8 cellular contexts compared by ENCODE assay signal in the genomic region with DNA sequence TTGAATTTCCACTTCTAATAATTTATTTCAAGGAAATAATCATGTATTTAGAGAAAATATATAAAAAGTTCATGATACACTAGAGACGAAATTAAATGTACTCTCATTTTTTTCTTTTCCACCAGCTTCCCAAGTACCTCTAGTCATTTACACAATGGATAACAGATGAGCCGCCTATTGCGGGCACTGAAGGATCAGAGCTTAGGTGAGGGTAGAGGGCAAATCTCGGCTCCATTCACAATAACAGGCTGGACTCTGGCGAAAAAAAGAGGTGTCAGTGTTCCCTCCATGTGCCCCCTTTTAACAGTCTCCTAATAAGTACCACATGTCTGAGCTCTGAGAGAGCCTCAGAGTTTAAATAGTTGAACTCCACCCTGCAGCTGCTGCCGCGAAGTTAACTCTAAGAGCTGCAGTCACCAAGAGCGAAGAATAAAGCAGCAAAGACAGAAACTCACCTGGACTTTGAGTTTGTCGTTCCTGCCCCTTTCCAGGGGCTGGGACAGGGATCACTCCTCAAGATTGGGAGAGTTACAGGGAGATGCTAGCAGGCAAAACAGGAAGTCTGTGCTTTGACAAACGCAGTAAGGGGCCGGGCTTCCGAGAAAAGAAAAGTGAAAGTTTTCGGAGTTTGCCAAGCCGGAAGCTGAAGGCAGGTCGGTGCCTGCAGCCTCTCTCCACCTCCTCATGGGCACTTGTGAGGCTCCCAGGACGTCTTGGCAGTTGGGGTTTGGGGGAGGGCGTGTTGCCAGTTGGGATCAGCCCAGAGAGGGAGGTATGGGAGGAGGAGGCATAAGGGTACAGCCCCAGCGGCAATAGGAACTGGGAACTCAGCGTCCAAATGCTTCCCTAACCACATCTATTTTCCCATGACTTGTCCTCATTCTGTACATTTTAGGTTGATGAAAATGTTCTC. TPM values are rescaled to one million over a fixed set of nuclear protein-coding genes. Genes with fewer than 3 reads are reported as not detected.
DNase-seq lines count a peak whose midpoint lies in the region; ATAC-seq and TF ChIP-seq lines count a peak whose summit lies in the region.

A gene (minus strand): TSS at position 566 of the 913 bp plus-strand sequence. CDS start 3,057 bp downstream, outside the sequence.

- CTCF ChIA-PET in PC-9 (lab: Charles Lee): interaction anchor here (0.6 kb wide), 2 partner anchors 34 to 1687 kb away, joined by 4 to 5 read pairs; no protein-coding TSS in a partner anchor

- DNase-seq in AG08396 (ENCODE audit: low spot score) (peak; percentile 86), PC-9 (peak; percentile 68 to 79), fibroblast of lung (ENCODE audit: low read depth in 2 of 2) (peak; percentile 88)
- peak; percentile 83 to 84 for DNase-seq in activated T-cell treated with anti-CD3 and anti-CD28 coated beads, Interleukin-2, amount 50 U/mL, for 72 hours
- peak; percentile 49 to 87 (median 75) for DNase-seq in naive thymus-derived CD8-positive, alpha-beta T cell
- DNase-seq in stimulated activated naive CD4-positive, alpha-beta T cell (lab: John Stamatoyannopoulos, UW): peak; percentile 54 to 84 (median 74)

- no peaks in the 10 kb centered on the region for H3K79me2 ChIP-seq in PC-9 (ENCODE audit: low read depth)
- H3K79me2 ChIP-seq in fibroblast of lung (ENCODE audit: control insufficient read depth, insufficient read depth, low read length): no peaks in the 10 kb centered on the region

- H3K9me3 ChIP-seq in PC-9 (ENCODE audit: insufficient read depth, low read depth): no peaks in the 10 kb centered on the region
- H3K9me3 ChIP-seq in fibroblast of lung (ENCODE audit: control insufficient read depth, insufficient read depth, low read depth, low read length): no peaks in the 10 kb centered on the region

- ATAC-seq in GM18873 (IDR thresholded peaks at IDR 0.05; ENCODE audit: low FRiP score, unreplicated experiment) (peak; percentile 62), HG03159 (IDR thresholded peaks at IDR 0.05; ENCODE audit: unreplicated experiment) (peak; percentile 75)
- ATAC-seq in activated T-cell treated with anti-CD3 and anti-CD28 coated beads, Interleukin-2, amount 50 U/mL, for 72 hours (replicated peaks in 1 of 2): peak; percentile 92 to 94
- ATAC-seq in naive thymus-derived CD8-positive, alpha-beta T cell: peak; percentile 94 to 95

- H3K4me2 ChIP-seq in PC-9 (peak within 1 kb of the TSS; percentile 91), fibroblast of lung (ENCODE audit: extremely low read depth, insufficient read depth, low read length) (peak within 1 kb of the TSS; percentile 98)

- H3K36me3 ChIP-seq in PC-9 (ENCODE audit: low read depth) (no peaks in the 10 kb centered on the region), fibroblast of lung (ENCODE audit: control insufficient read depth, insufficient read depth, low read length) (no peaks in the 10 kb centered on the region)

- peak within 1 kb of the TSS; percentile 16; the same call in 1 of the 2 replicates for H3K27ac ChIP-seq in PC-9
- H3K27ac ChIP-seq in fibroblast of lung (ENCODE audit: insufficient read depth, low read length): peak within 1 kb of the TSS; percentile 45

- peaks cover 10% of the 10 kb centered on the region; the same call in 1 of the 2 replicates for H3F3A ChIP-seq in PC-9 (ENCODE audit: insufficient read depth, low read depth)

- H3K9ac ChIP-seq in fibroblast of lung (ENCODE audit: insufficient read depth, low read length): peak within 1 kb of the TSS; percentile 21

- H4K20me1 ChIP-seq in PC-9 (ENCODE audit: insufficient read depth) (no peaks in the 10 kb centered on the region), fibroblast of lung (ENCODE audit: control insufficient read depth, extremely low read depth, insufficient read depth, low read length) (peaks cover 2% of the 10 kb centered on the region)

- H2AFZ ChIP-seq in PC-9 (peak within 1 kb of the TSS; percentile 95), fibroblast of lung (ENCODE audit: low read length) (peak within 1 kb of the TSS; percentile 96)

- H3K4me1 ChIP-seq in PC-9 (replicated peaks; ENCODE audit: insufficient read depth) (peaks cover 29% of the 10 kb centered on the region), fibroblast of lung (ENCODE audit: control insufficient read depth, extremely low read depth, insufficient read depth, low read length) (no peaks in the 10 kb centered on the region)

- TSS peak; percentile 39 for BruUV-seq in PC-9 (replicated peaks; lab: Mats Ljungman, UMichigan)

- H3K4me3 ChIP-seq in PC-9 (peak within 1 kb of the TSS; percentile 65), fibroblast of lung (replicated peaks in 1 of 4; ENCODE audit: control extremely low read depth in 1 of 4, insufficient read depth in 1 of 4, low read depth in 3 of 4, low read length in 4 of 4) (peak within 1 kb of the TSS; percentile 81 to 88 (median 83))

- H3K27me3 ChIP-seq in PC-9 (ENCODE audit: insufficient read depth, low read depth): no peaks in the 10 kb centered on the region
- H3K27me3 ChIP-seq in fibroblast of lung (ENCODE audit: control insufficient read depth, insufficient read depth, low read length): no peaks in the 10 kb centered on the region

- peak within 1 kb of the TSS; percentile 96 for H3K27ac Mint-ChIP-seq in activated T-cell treated with anti-CD3 and anti-CD28 coated beads, Interleukin-2, amount 50 U/mL, for 72 hours
- peak within 1 kb of the TSS; percentile 97 to 100 (median 99) for H3K27ac Mint-ChIP-seq in naive thymus-derived CD8-positive, alpha-beta T cell

- no peaks in the 10 kb centered on the region for H3K27me3 Mint-ChIP-seq in activated T-cell treated with anti-CD3 and anti-CD28 coated beads, Interleukin-2, amount 50 U/mL, for 72 hours (ENCODE audit: low read depth)
- H3K27me3 Mint-ChIP-seq in naive thymus-derived CD8-positive, alpha-beta T cell: no peaks in the 10 kb centered on the region

- intact Hi-C loops in PC-9 (cut with micrococcal nuclease; ENCODE audit: unreplicated experiment): loop anchor here (5.0 kb wide), 3 partner anchors 108 to 578 kb away; a partner anchor contains a TSS

- H3K4me1 Mint-ChIP-seq in activated T-cell treated with anti-CD3 and anti-CD28 coated beads, Interleukin-2, amount 50 U/mL, for 72 hours (ENCODE audit: low read depth): peaks cover 84% of the 10 kb centered on the region
- peaks cover 36 to 83% (median 59%) of the 10 kb centered on the region in 4 donors for H3K4me1 Mint-ChIP-seq in naive thymus-derived CD8-positive, alpha-beta T cell

- H3K9me2 ChIP-seq in PC-9 (ENCODE audit: insufficient read depth): no peaks in the 10 kb centered on the region

- TF ChIP-seq CTCF in PC-9 (conservative IDR thresholded peaks at IDR 0.05) (no peak), fibroblast of lung (conservative IDR thresholded peaks at IDR 0.05 in 1 of 2, IDR thresholded peaks at IDR 0.05 in 1 of 2; ENCODE audit: low read depth in 1 of 2, low read length in 2 of 2) (no peak)

- POLR2A ChIA-PET in PC-9 (lab: Charles Lee; ENCODE audit: unreplicated experiment): interaction anchor here (0.5 to 0.7 kb wide), 3 partner anchors 10 to 397 kb away, joined by 4 to 8 read pairs (median 5); no protein-coding TSS in a partner anchor
- POLR2A ChIA-PET in naive thymus-derived CD8-positive, alpha-beta T cell (lab: Charles Lee): interaction anchor here (0.6 to 3.4 kb wide), 14 partner anchors 8 to 384 kb away, joined by 3 to 36 read pairs (median 4); a partner anchor contains a TSS

- peak within 1 kb of the TSS; percentile 95 to 99 for H3K4me3 Mint-ChIP-seq in activated T-cell treated with anti-CD3 and anti-CD28 coated beads, Interleukin-2, amount 50 U/mL, for 72 hours
- peak within 1 kb of the TSS; percentile 97 to 100 (median 98) for H3K4me3 Mint-ChIP-seq in naive thymus-derived CD8-positive, alpha-beta T cell

- H3K9me3 Mint-ChIP-seq in activated T-cell treated with anti-CD3 and anti-CD28 coated beads, Interleukin-2, amount 50 U/mL, for 72 hours: peaks cover 0 to 2% of the 10 kb centered on the region in 2 donors
- H3K9me3 Mint-ChIP-seq in naive thymus-derived CD8-positive, alpha-beta T cell: no peaks in the 10 kb centered on the region

- peaks cover 20 to 50% of the 10 kb centered on the region in 2 donors for H3K36me3 Mint-ChIP-seq in activated T-cell treated with anti-CD3 and anti-CD28 coated beads, Interleukin-2, amount 50 U/mL, for 72 hours (ENCODE audit: insufficient read depth in 2 of 2)
- peaks cover 6 to 27% (median 10%) of the 10 kb centered on the region in 3 donors for H3K36me3 Mint-ChIP-seq in naive thymus-derived CD8-positive, alpha-beta T cell

RNA-seq across cellular contexts. Expression of the gene that starts here (rescaled TPM):
- total RNA-seq in PC-9 (2021) (6.8 and 10.5 TPM in 2 replicates), fibroblast of lung (7.2 and 9.2 TPM in 2 replicates)
- total RNA-seq in activated T-cell treated with anti-CD3 and anti-CD28 coated beads, Interleukin-2, amount 50 U/mL, for 72 hours: 100 to 1,000 TPM; 118 to 128 TPM
- 12.7 and 15.9 TPM in 2 replicates for polyA plus RNA-seq in fibroblast of lung
- 14.4 and 17.5 TPM in 2 replicates for polyA plus RNA-seq in fibroblast of lung (2012)
- polyA minus RNA-seq in fibroblast of lung (ENCODE audit: low replicate concordance): 14.0 and 20.1 TPM in 2 replicates
- total RNA-seq in naive thymus-derived CD8-positive, alpha-beta T cell: 100 to 1,000 TPM; 116 to 121 TPM
- 100 to 1,000 TPM in 2 of 3 donors, 10 to 100 TPM in 1; 82.8 to 115 (median 112) TPM for polyA plus RNA-seq in naive thymus-derived CD8-positive, alpha-beta T cell

Comparison
In these comparisons a context has a peak if more than half of its experiments do, and no peak if none do; other contexts are left out.
1. Peak in every context shown above with its lines: DNase-seq, ATAC-seq, H3K4me3 ChIP-seq and H3K27ac ChIP-seq.
2. RNA of the gene that starts here (total RNA-seq): 118 to 128 TPM in activated T-cell treated with anti-CD3 and anti-CD28 coated beads, Interleukin-2, amount 50 U/mL, for 72 hours and 116 to 121 TPM in naive thymus-derived CD8-positive, alpha-beta T cell; 6.8 to 10.5 TPM in PC-9 and 7.2 to 9.2 TPM in fibroblast of lung; every median in the first group is over 10 times any median in the second.